In genomic region chr19:28736528-28736927, GRCh38 we compare ENCODE assay signal across 11 cellular contexts.
A peak's percentile ranks its signal among the peaks of the same experiment; 100 is the strongest.
DNase-seq lines count a peak whose midpoint lies in the region; ATAC-seq and TF ChIP-seq lines count a peak whose summit lies in the region.
"Had no signal": no experiment of that assay in that cellular context is flagged by ENCODE, and none has a peak within 500 bp of the region (broad histone marks: within the 10 kb centered on the region; RNA-seq: fewer than 3 reads in every experiment).

No MANE protein-coding gene starts in this region.

- peak overlapping the region in 1 of 2 donors; percentile 36 for H3K4me3 Mint-ChIP-seq in effector memory CD8-positive, alpha-beta T cell
- H3K4me3 Mint-ChIP-seq in neural crest cell: no peak overlapping the region

- H3K9ac ChIP-seq in BLaER1 treated with 17β-estradiol and CSF1 and Interleukin-3, amounts not matched to agents 10 nM and 100 nM: peak overlapping the region; percentile 50 to 72 (median 63); a peak in 20 of 22 replicates
- H3K9ac ChIP-seq in Karpas-422 (ENCODE audit: low read length): 0 out of 2 replicates have a peak overlapping the region, but pooled peaks have one; percentile 36

- no peak for ATAC-seq in effector memory CD8-positive, alpha-beta T cell (replicated peaks)
- ATAC-seq in HG03196 (IDR thresholded peaks at IDR 0.05; ENCODE audit: unreplicated experiment) (no peak), HG03565 (IDR thresholded peaks at IDR 0.05; ENCODE audit: unreplicated experiment) (no peak)
- ATAC-seq: GM12878 had no signal

- H3K36me3 ChIP-seq in BLaER1 treated with 17β-estradiol and CSF1 and Interleukin-3, amounts not matched to agents 10 nM and 100 nM: no peaks in the 10 kb centered on the region
- no peaks in the 10 kb centered on the region for H3K36me3 ChIP-seq in Karpas-422 (ENCODE audit: insufficient read depth, low read length)

- DNase-seq in Karpas-422 (no peak), neural crest cell (ENCODE audit: low read depth, low spot score) (no peak), NCI-H524 treated with DMSO at 0.1 percent for 48 hours (lab: John Stamatoyannopoulos, UW) (no peak)
- DNase-seq in effector memory CD8-positive, alpha-beta T cell: no peak
- DNase-seq in stimulated activated CD4-positive, alpha-beta T cell treated with anti-CD3 and anti-CD28 coated beads, Interleukin-4, amount 100 ng/mL, for 24 hours: no peak
- DNase-seq: KG1, psoas muscle had no signal

- peak overlapping the region; percentile 83 to 90 for H3K27ac Mint-ChIP-seq in effector memory CD8-positive, alpha-beta T cell
- H3K27ac Mint-ChIP-seq in neural crest cell (ENCODE audit: unreplicated experiment): peak overlapping the region; percentile 45

- no peaks in the 10 kb centered on the region for H3K9me2 ChIP-seq in Karpas-422 (replicated peaks; ENCODE audit: insufficient read depth, low read length)

- peak overlapping the region; percentile 29 to 73 (median 61); a peak in 19 of 22 replicates for H3K27ac ChIP-seq in BLaER1 treated with 17β-estradiol and CSF1 and Interleukin-3, amounts not matched to agents 10 nM and 100 nM
- no peak overlapping the region for H3K27ac ChIP-seq in Karpas-422 (ENCODE audit: low read length)
- H3K27ac ChIP-seq: psoas muscle had no signal

- H2AFZ ChIP-seq in Karpas-422 (ENCODE audit: low read length): no peak overlapping the region

- H3K9me3 ChIP-seq in BLaER1 treated with 17β-estradiol and CSF1 and Interleukin-3, amounts not matched to agents 10 nM and 100 nM (replicated peaks in 1 of 11): peaks cover 0 to 11% (median 0%) of the 10 kb centered on the region in 11 experiments; a peak in 3 of 22 replicates
- no peaks in the 10 kb centered on the region for H3K9me3 ChIP-seq in Karpas-422 (ENCODE audit: low read length)
- H3K9me3 ChIP-seq: psoas muscle had no signal

- no peak for TF ChIP-seq CTCF in neural crest cell (conservative IDR thresholded peaks at IDR 0.05)

- no peaks in the 10 kb centered on the region for H4K20me1 ChIP-seq in BLaER1 treated with 17β-estradiol and CSF1 and Interleukin-3, amounts not matched to agents 10 nM and 100 nM
- no peaks in the 10 kb centered on the region for H4K20me1 ChIP-seq in Karpas-422 (ENCODE audit: insufficient read depth, low read depth, low read length)

- H3K4me1 Mint-ChIP-seq in effector memory CD8-positive, alpha-beta T cell (ENCODE audit: low read depth in 2 of 2): peaks cover 4 to 8% of the 10 kb centered on the region in 2 donors
- peaks cover 12% of the 10 kb centered on the region for H3K4me1 Mint-ChIP-seq in neural crest cell

- H3K4me2 ChIP-seq in BLaER1 treated with 17β-estradiol and CSF1 and Interleukin-3, amounts not matched to agents 10 nM and 100 nM: peak overlapping the region; percentile 51 to 90 (median 67)
- H3K4me2 ChIP-seq in Karpas-422 (ENCODE audit: low read depth, low read length, poor library complexity, severe bottlenecking): peak overlapping the region; percentile 14

- H3K4me3 ChIP-seq in BLaER1 treated with 17β-estradiol and CSF1 and Interleukin-3, amounts not matched to agents 10 nM and 100 nM: no peak overlapping the region
- H3K4me3 ChIP-seq in Karpas-422 (ENCODE audit: low read length): no peak overlapping the region
- H3K4me3 ChIP-seq: GM12878, psoas muscle had no signal

- H3K4me1 ChIP-seq in BLaER1 treated with 17β-estradiol and CSF1 and Interleukin-3, amounts not matched to agents 10 nM and 100 nM: peaks cover 5 to 11% (median 9%) of the 10 kb centered on the region in 10 experiments; a peak in 18 of 20 replicates
- H3K4me1 ChIP-seq in Karpas-422 (ENCODE audit: low read length): 0 out of 2 replicates have a peak, but pooled peaks cover 2% of the 10 kb centered on the region
- H3K4me1 ChIP-seq: psoas muscle had no signal

- H3K9me3 Mint-ChIP-seq in effector memory CD8-positive, alpha-beta T cell: no peaks in the 10 kb centered on the region
- H3K9me3 Mint-ChIP-seq in neural crest cell: peaks cover 5% of the 10 kb centered on the region

- no peaks in the 10 kb centered on the region for H3K27me3 Mint-ChIP-seq in effector memory CD8-positive, alpha-beta T cell
- H3K27me3 Mint-ChIP-seq in neural crest cell (ENCODE audit: low read depth): no peaks in the 10 kb centered on the region

- H3K27me3 ChIP-seq in BLaER1 treated with 17β-estradiol and CSF1 and Interleukin-3, amounts not matched to agents 10 nM and 100 nM: no peaks in the 10 kb centered on the region
- H3K27me3 ChIP-seq in Karpas-422 (ENCODE audit: low read length): no peaks in the 10 kb centered on the region

- no peaks in the 10 kb centered on the region for H3K79me2 ChIP-seq in Karpas-422 (ENCODE audit: low read length)

- H3K36me3 Mint-ChIP-seq in effector memory CD8-positive, alpha-beta T cell (ENCODE audit: insufficient read depth): no peaks in the 10 kb centered on the region
- H3K36me3 Mint-ChIP-seq in neural crest cell (ENCODE audit: low read depth): no peaks in the 10 kb centered on the region
